Comparison of ENCODE assay signal across 8 cellular contexts in genomic region chr11:120337133-120337895, GRCh38. TPM values are rescaled to one million over a fixed set of nuclear protein-coding genes. Genes with fewer than 3 reads are reported as not detected.
DNase-seq lines count a peak whose midpoint lies in the region; ATAC-seq and TF ChIP-seq lines count a peak whose summit lies in the region.

No MANE protein-coding gene starts in this region.

- WGBS in gastroesophageal sphincter (ENCODE audit: low coverage in 1 of 2), 2 donors = 0 to 2% methylated on average over 9 to 16 of the region's 21 CpGs

- no peaks in the 10 kb centered on the region for H3K9me3 ChIP-seq in gastroesophageal sphincter

- no peaks in the 10 kb centered on the region for H3K9me3 Mint-ChIP-seq in osteocyte (ENCODE audit: unreplicated experiment)

- no peak for ATAC-seq in gastroesophageal sphincter
- no peak for ATAC-seq in GM19328 (IDR thresholded peaks at IDR 0.05; ENCODE audit: unreplicated experiment)
- no peak for ATAC-seq in HG02973 (IDR thresholded peaks at IDR 0.05; ENCODE audit: unreplicated experiment)

- H3K4me3 ChIP-seq in gastroesophageal sphincter = peak overlapping the region; percentile 81 to 89

- H3K4me1 Mint-ChIP-seq in osteocyte (ENCODE audit: unreplicated experiment) = peaks cover 51% of the 10 kb centered on the region

- DNase-seq in G401 (ENCODE audit: low spot score) (peak; percentile 52), KBM-7 (peak; percentile 66), osteocyte (ENCODE audit: extremely low spot score, unreplicated experiment) (no peak), HPDE6-E6E7 (ENCODE audit: extremely low spot score) (no peak)
- peak; percentile 42 to 43 for DNase-seq in activated T-cell treated with anti-CD3 and anti-CD28 coated beads, Interleukin-2, amount 50 U/mL, for 48 hours

- no peak for TF ChIP-seq POLR2A in gastroesophageal sphincter (IDR thresholded peaks at IDR 0.05)

- H3K4me3 Mint-ChIP-seq in osteocyte (ENCODE audit: unreplicated experiment) = peak overlapping the region; percentile 96

- H3K27me3 ChIP-seq in gastroesophageal sphincter = no peaks in the 10 kb centered on the region

- H3K36me3 Mint-ChIP-seq in osteocyte (ENCODE audit: unreplicated experiment) = no peaks in the 10 kb centered on the region

- in situ Hi-C loops in G401 (cut with HindIII; ENCODE audit: low sequenced_read_pairs) = no loop called here
- in situ Hi-C loops in KBM-7 (cut with MboI; ENCODE audit: low pct_unique_long_range_greater_than_20kb, low sequenced_read_pairs) = no loop called here

- TF ChIP-seq CTCF in gastroesophageal sphincter (IDR thresholded peaks at IDR 0.05) (no peak), osteocyte (IDR thresholded peaks at IDR 0.05) (no peak)

- peak overlapping the region; percentile 95 for H3K27ac Mint-ChIP-seq in osteocyte (ENCODE audit: unreplicated experiment)

- peaks cover 3 to 77% (median 6%) of the 10 kb centered on the region in 3 donors for H3K4me1 ChIP-seq in gastroesophageal sphincter

- peak overlapping the region; percentile 91 to 99 (median 94) for H3K27ac ChIP-seq in gastroesophageal sphincter

- no peaks in the 10 kb centered on the region for H3K27me3 Mint-ChIP-seq in osteocyte (ENCODE audit: unreplicated experiment)

- no peak for TF ChIP-seq EP300 in gastroesophageal sphincter (IDR thresholded peaks at IDR 0.05)

- no peaks in the 10 kb centered on the region for H3K36me3 ChIP-seq in gastroesophageal sphincter

RNA-seq across cellular contexts. Expression of gene ARHGEF12, which starts 1.1 kb away (rescaled TPM):
- total RNA-seq in G401 (2014; rRNA removed; shearing (Covaris generic)) = 27.5 TPM in 2 replicates
- 100 to 1,000 TPM in 3 of 4 donors, 10 to 100 TPM in 1; 99.7 to 135 (median 112) TPM for total RNA-seq in gastroesophageal sphincter
- 114 and 118 TPM in 2 replicates for total RNA-seq in osteocyte

RNA-seq across cellular contexts. Expression of gene TLCD5, which starts 12.2 kb away (rescaled TPM):
- 12.5 and 14.8 TPM in 2 replicates for total RNA-seq in G401 (2014; rRNA removed; shearing (Covaris generic))
- total RNA-seq in gastroesophageal sphincter (1 to 10 TPM; 6.1 to 8.1 (median 7.5) TPM), osteocyte (10.9 and 11.6 TPM in 2 replicates)

Comparison
In these comparisons a context has a peak if more than half of its experiments do, and no peak if none do; other contexts are left out.
1. DNase-seq: peak in G401 (single experiment), KBM-7 (single experiment) and activated T-cell treated with anti-CD3 and anti-CD28 coated beads, Interleukin-2, amount 50 U/mL, for 48 hours (2 of 2); none in osteocyte (single experiment) and HPDE6-E6E7 (single experiment).